Comparison of ENCODE assay signal across 13 cellular contexts in the genomic region with DNA sequence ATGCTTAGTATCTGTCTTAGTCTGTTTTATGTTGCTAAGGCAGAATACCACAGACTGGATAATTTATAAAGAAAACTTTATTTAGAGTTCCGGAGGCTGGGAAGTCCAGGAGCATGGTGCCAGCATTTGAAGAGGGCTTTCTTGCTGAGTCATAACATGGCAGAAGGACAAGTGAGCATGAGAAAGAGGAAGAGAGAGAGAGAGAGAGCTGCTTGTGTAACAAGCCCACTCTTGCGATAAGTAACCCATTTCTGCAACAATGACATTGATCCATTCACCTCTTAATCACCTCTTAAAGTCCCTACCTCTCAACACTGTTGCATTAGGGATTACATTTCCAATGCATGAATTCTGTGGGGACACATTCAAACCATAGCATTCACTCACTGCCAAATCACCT. TPM values are rescaled to one million over a fixed set of nuclear protein-coding genes. Genes with fewer than 3 reads are reported as not detected.
DNase-seq lines count a peak whose midpoint lies in the region; ATAC-seq, FAIRE-seq and TF ChIP-seq lines count a peak whose summit lies in the region.
"Had no signal": no experiment of that assay in that cellular context is flagged by ENCODE, and none has a peak within 500 bp of the region (broad histone marks: within the 10 kb centered on the region; RNA-seq: fewer than 3 reads in every experiment).

No MANE protein-coding gene starts in this region.

- ATAC-seq in GM18508 (IDR thresholded peaks at IDR 0.05; ENCODE audit: insufficient read depth, unreplicated experiment) (peak; percentile 44), HG02852 (IDR thresholded peaks at IDR 0.05; ENCODE audit: unreplicated experiment) (peak; percentile 46)
- ATAC-seq: natural killer cell treated with Interleukin-12 subunit alpha and Interleukin-12 subunit beta and Interleukin-15 and Interleukin-18, amount 100 ng/mL, for 72 hours had no signal

- FAIRE-seq in RCC 7860 (lab: Jason Lieb, UNC) (no peak), GM12892 (lab: Jason Lieb, UNC) (no peak)

- no peak for TF ChIP-seq POLR2A in GM12892 (IDR thresholded peaks at IDR 0.05; ENCODE audit: low read depth, low read length)

- DNase-seq in RCC 7860 (ENCODE audit: low spot score) (peak; percentile 52), kidney tubule cell (ENCODE audit: low spot score) (peak; percentile 71), NCI-H345 treated with DMSO at 0.1 percent for 48 hours (lab: John Stamatoyannopoulos, UW; ENCODE audit: unreplicated experiment) (no peak), GM12892 (ENCODE audit: insufficient read length) (no peak), cortex of kidney (lab: John Stamatoyannopoulos, UW) (no peak), HuH-7 (ENCODE audit: low spot score) (no peak)
- DNase-seq: activated CD4-positive, alpha-beta T cell treated with anti-CD3 and anti-CD28 coated beads, Interleukin-2, amount 10 ng/mL, durations not matched to agents 24 days and 14 days; activated naive CD8-positive, alpha-beta T cell treated with anti-CD3 and anti-CD28 coated beads, Interleukin-2, amount 10 ng/mL, durations not matched to agents 7 days and 5 days; Calu3; stimulated activated naive CD4-positive, alpha-beta T cell treated with Interleukin-2 at 50 U/mL for 16 hours had no signal

RNA-seq across cellular contexts. Expression of gene MYOCOS, which starts 11.7 kb away (rescaled TPM):
- polyA plus RNA-seq in GM12892 (2012; ENCODE audit: missing spikeins) = not detected

RNA-seq across cellular contexts. Expression of gene MYOC, which starts 42.1 kb away (rescaled TPM):
- not detected for polyA plus RNA-seq in GM12892 (2012; ENCODE audit: missing spikeins)

Comparison
In these comparisons a context has a peak if more than half of its experiments do, and no peak if none do; other contexts are left out.
1. DNase-seq: peak in RCC 7860 (single experiment) and kidney tubule cell (single experiment); none in NCI-H345 treated with DMSO at 0.1 percent for 48 hours (single experiment), GM12892 (single experiment), cortex of kidney (single experiment) and HuH-7 (single experiment).